Comparison of ENCODE assay signal across 9 cellular contexts in genomic region chr10:103911021-103911459, GRCh38.
DNase-seq lines count a peak whose midpoint lies in the region; ATAC-seq and TF ChIP-seq lines count a peak whose summit lies in the region.
"Had no signal": no experiment of that assay in that cellular context is flagged by ENCODE, and none has a peak within 500 bp of the region (broad histone marks: within the 10 kb centered on the region; RNA-seq: fewer than 3 reads in every experiment).

No MANE protein-coding gene starts in this region.

- TF ChIP-seq CTCF in coronary artery (IDR thresholded peaks at IDR 0.05) = no peak

- DNase-seq in SIG-M5 (lab: John Stamatoyannopoulos, UW) (peak; percentile 7), adipocyte (ENCODE audit: low read depth) (no peak), NAMALWA (ENCODE audit: low spot score) (no peak), NCI-H187 treated with DMSO at 0.1 percent for 48 hours (lab: John Stamatoyannopoulos, UW) (no peak), coronary artery (ENCODE audit: low spot score) (no peak)
- DNase-seq in stimulated activated CD4-positive, alpha-beta T cell treated with anti-CD3 and anti-CD28 coated beads, Interleukin-2, amount 100 ng/mL, for 24 hours = peak; percentile 18 to 39

- H3K27me3 ChIP-seq in adipocyte (replicated peaks; ENCODE audit: control insufficient read depth, insufficient read depth, low read length) = no peaks in the 10 kb centered on the region
- H3K27me3 ChIP-seq: cardiac muscle cell had no signal

- ATAC-seq in GM18907 (IDR thresholded peaks at IDR 0.05; ENCODE audit: unreplicated experiment) = peak; percentile 44
- no peak for ATAC-seq in GM19452 (IDR thresholded peaks at IDR 0.05; ENCODE audit: unreplicated experiment)

- peak overlapping the region; percentile 28 for H3K9ac ChIP-seq in adipocyte (ENCODE audit: low read length)

- H3K4me3 ChIP-seq in adipocyte (ENCODE audit: low read length) (no peak overlapping the region), coronary artery (no peak overlapping the region)
- H3K4me3 ChIP-seq: cardiac muscle cell had no signal

- no peaks in the 10 kb centered on the region for H3K36me3 ChIP-seq in adipocyte (ENCODE audit: control insufficient read depth, insufficient read depth, low read length, severe bottlenecking)
- H3K36me3 ChIP-seq: cardiac muscle cell had no signal

- peak overlapping the region in 1 of 2 donors; percentile 48 for H3K27ac ChIP-seq in coronary artery
- H3K27ac ChIP-seq: cardiac muscle cell had no signal

- H3K4me1 ChIP-seq in adipocyte (ENCODE audit: control insufficient read depth, insufficient read depth, low read length) = peaks cover 40% of the 10 kb centered on the region

- no peaks in the 10 kb centered on the region for H3K9me3 ChIP-seq in adipocyte (ENCODE audit: control insufficient read depth, low read length)

Comparison
In these comparisons a context has a peak if more than half of its experiments do, and no peak if none do; other contexts are left out.
1. DNase-seq: peak in SIG-M5 (single experiment) and stimulated activated CD4-positive, alpha-beta T cell treated with anti-CD3 and anti-CD28 coated beads, Interleukin-2, amount 100 ng/mL, for 24 hours (2 of 2); none in adipocyte (single experiment), NAMALWA (single experiment), NCI-H187 treated with DMSO at 0.1 percent for 48 hours (single experiment) and coronary artery (single experiment).